8 cellular contexts compared by ENCODE assay signal in the genomic region with DNA sequence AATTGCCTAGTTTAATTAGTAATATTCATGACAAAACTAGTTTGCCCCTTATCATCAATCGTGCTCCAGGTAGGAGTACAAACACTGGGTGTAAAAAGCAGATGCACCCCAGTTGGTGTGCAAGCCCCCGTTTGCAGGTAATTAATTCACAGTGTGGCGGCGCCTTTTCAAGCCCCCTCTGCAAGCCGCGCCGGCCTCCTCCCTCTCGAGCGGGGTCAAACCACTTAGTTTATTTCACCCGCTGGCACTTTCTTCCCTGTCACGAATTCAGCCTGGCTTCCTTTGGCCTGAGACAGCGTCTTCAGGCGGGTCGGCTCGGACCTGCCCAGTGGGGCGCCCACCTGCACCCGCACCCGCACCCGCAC.
DNase-seq lines count a peak whose midpoint lies in the region; ATAC-seq, FAIRE-seq and TF ChIP-seq lines count a peak whose summit lies in the region.

No MANE protein-coding gene starts in this region.

- H3K4me1 ChIP-seq in esophagus squamous epithelium (peaks cover 8 to 43% (median 14%) of the 10 kb centered on the region in 3 donors), psoas muscle (peaks cover 42% of the 10 kb centered on the region)

- H3K27ac ChIP-seq in esophagus squamous epithelium (peak overlapping the region in 1 of 4 donors; percentile 68), psoas muscle (peak overlapping the region; percentile 99)

- intact Hi-C loops in esophagus squamous epithelium (cut with DNase I), result no loop called here
- intact Hi-C loops in psoas muscle (cut with DNase I), result loop anchor here (5.0 to 10.0 kb wide), 3 partner anchors 34 to 94 kb away; no protein-coding TSS in a partner anchor

- peak overlapping the region; percentile 51 for H3K4me3 ChIP-seq in GM12875 (ENCODE audit: low read depth, low read length)
- peak overlapping the region; percentile 17 for H3K4me3 ChIP-seq in NB4 (ENCODE audit: low read depth, low read length)
- H3K4me3 ChIP-seq in esophagus squamous epithelium, result peak overlapping the region; percentile 44 to 76 (median 62)
- H3K4me3 ChIP-seq in psoas muscle, result peak overlapping the region; percentile 95

- TF ChIP-seq POLR2A in NB4 (IDR thresholded peaks at IDR 0.05; ENCODE audit: extremely low read depth, insufficient read length), result no peak
- no peak for TF ChIP-seq POLR2A in esophagus squamous epithelium (IDR thresholded peaks at IDR 0.05)
- no peak for TF ChIP-seq POLR2A in GM12892 (IDR thresholded peaks at IDR 0.05; ENCODE audit: low read depth, low read length)

- peaks cover 0 to 55% (median 0%) of the 10 kb centered on the region in 4 donors for H3K27me3 ChIP-seq in esophagus squamous epithelium
- no peaks in the 10 kb centered on the region for H3K27me3 ChIP-seq in psoas muscle (ENCODE audit: insufficient read depth in 3 of 3, low read length in 2 of 3)

- DNase-seq in NB4 (ENCODE audit: low read depth) (no peak), esophagus squamous epithelium (lab: John Stamatoyannopoulos, UW) (no peak), psoas muscle (no peak), OCI-M1 (lab: John Stamatoyannopoulos, UW) (no peak), GM12892 (ENCODE audit: insufficient read length) (no peak)
- DNase-seq in stimulated activated CD4-positive, alpha-beta T cell treated with anti-CD3 and anti-CD28 coated beads, Interleukin-4, amount 100 ng/mL, for 24 hours, result no peak

- no peak for FAIRE-seq in GM12892 (lab: Jason Lieb, UNC)

- H3K9me3 ChIP-seq in esophagus squamous epithelium (no peaks in the 10 kb centered on the region), psoas muscle (no peaks in the 10 kb centered on the region)

- H3K36me3 ChIP-seq in esophagus squamous epithelium (no peaks in the 10 kb centered on the region), psoas muscle (ENCODE audit: insufficient read depth in 1 of 2, low read depth in 1 of 2) (no peaks in the 10 kb centered on the region)

- TF ChIP-seq CTCF in GM12875 (IDR thresholded peaks at IDR 0.05; ENCODE audit: borderline replicate concordance, insufficient read depth, low read depth, low read length) (no peak), NB4 (IDR thresholded peaks at IDR 0.05; ENCODE audit: low read depth, low read length) (no peak), esophagus squamous epithelium (IDR thresholded peaks at IDR 0.05) (no peak), psoas muscle (IDR thresholded peaks at IDR 0.05) (no peak)

- ATAC-seq in psoas muscle, result no peak
- no peak for ATAC-seq in HG02678 (IDR thresholded peaks at IDR 0.05; ENCODE audit: unreplicated experiment)

- 2 to 4% methylated on average over 9 to 10 of the region's 19 CpGs for WGBS in esophagus squamous epithelium, 2 donors
- 0 to 1% (median 1%) methylated on average over 17 to 19 of the region's 19 CpGs for WGBS in psoas muscle, 3 donors

Comparison
In these comparisons a context has a peak if more than half of its experiments do, and no peak if none do; other contexts are left out.
1. H3K4me3 ChIP-seq: peak in every context shown above with its lines; median percentile 95 in psoas muscle; 62 in esophagus squamous epithelium; 51 in GM12875; 17 in NB4.